In the genomic region with DNA sequence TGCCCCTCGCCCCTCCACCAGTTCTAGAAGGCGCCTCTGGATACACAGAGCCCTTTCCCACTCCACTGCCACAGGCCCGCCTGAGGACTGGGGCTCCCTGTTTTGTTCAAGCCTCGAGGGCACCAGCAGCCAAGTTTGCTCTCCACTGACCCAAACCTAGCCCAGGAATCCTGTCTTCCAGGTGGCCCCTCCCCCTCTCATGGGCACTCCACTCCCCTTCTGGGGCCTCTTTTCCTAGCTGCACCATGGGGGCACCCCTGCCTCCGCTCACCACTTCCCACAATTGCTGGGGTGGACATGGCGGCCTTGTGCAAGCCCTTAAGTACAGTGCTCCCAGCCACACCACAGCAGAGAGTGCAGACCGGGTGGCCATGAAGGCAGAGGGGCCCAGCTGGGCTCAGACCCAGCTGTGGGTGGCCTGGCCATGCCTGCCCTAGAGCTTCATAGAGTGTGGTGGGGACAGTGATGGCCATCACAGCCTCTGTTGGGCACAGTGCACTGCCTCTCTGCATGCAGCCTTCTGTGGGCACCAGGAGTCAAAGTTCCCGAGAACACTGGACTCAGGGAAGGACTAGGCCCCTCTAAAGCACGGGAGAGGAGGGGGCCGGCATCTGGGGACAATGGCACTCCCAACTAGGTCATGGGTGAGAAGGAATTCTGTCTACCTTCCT, we compare ENCODE assay signal across 10 cellular contexts. TPM values are rescaled to one million over a fixed set of nuclear protein-coding genes. Genes with fewer than 3 reads are reported as not detected.
DNase-seq lines count a peak whose midpoint lies in the region; FAIRE-seq and TF ChIP-seq lines count a peak whose summit lies in the region.
"Had no signal": no experiment of that assay in that cellular context is flagged by ENCODE, and none has a peak within 500 bp of the region (broad histone marks: within the 10 kb centered on the region; RNA-seq: fewer than 3 reads in every experiment).

No MANE protein-coding gene starts in this region.

- no peak overlapping the region for H2BK12ac ChIP-seq in H1 (ENCODE audit: low read depth, low read length)

- H3K27ac ChIP-seq in HUES64 (ENCODE audit: low read depth, low read length) (peak overlapping the region; percentile 88; the same call in 1 of the 2 replicates), H1 (ENCODE audit: low read depth, low read length) (no peak overlapping the region), muscle layer of colon (ENCODE audit: low read depth, low read length) (peak overlapping the region; percentile 96), tibial artery (peak overlapping the region; percentile 97 to 99)

- peaks cover 24% of the 10 kb centered on the region for H3K4me1 ChIP-seq in HUES64 (ENCODE audit: insufficient read depth, low read length)
- peaks cover 0 to 24% (median 19%) of the 10 kb centered on the region in 4 experiments; a peak in 6 of 7 replicates for H3K4me1 ChIP-seq in H1 (replicated peaks in 1 of 4; ENCODE audit: control insufficient read depth in 3 of 4, insufficient read depth in 4 of 4, low read length in 3 of 4)
- H3K4me1 ChIP-seq in muscle layer of colon (ENCODE audit: insufficient read depth, low read length) = peaks cover 39% of the 10 kb centered on the region
- H3K4me1 ChIP-seq in tibial artery = peaks cover 0 to 77% (median 56%) of the 10 kb centered on the region in 4 donors

- 82% methylated on average over 10 of the region's 10 CpGs for WGBS in HUES64
- WGBS in H1 (ENCODE audit: extremely low coverage in 1 of 2, insufficient coverage in 1 of 2, insufficient read length in 1 of 2, insufficient replicate concordance in 2 of 2, low coverage in 1 of 2, low lambda C conversion rate in 2 of 2, missing lambda C conversion rate in 1 of 2), 2 experiments = 87% methylated on average over 10 of the region's 10 CpGs; no CpG with 5 or more reads in 1 of the 2 experiments

- no peak overlapping the region for H4K5ac ChIP-seq in H1 (ENCODE audit: insufficient read length, low read depth, low read length)

- intact Hi-C loops in tibial artery (cut with DNase I; ENCODE audit: low total_unique reads) = loop anchor here (2.0 kb wide), 1 partner anchor 80 kb away; no protein-coding TSS in a partner anchor

- no peak overlapping the region for H2AFZ ChIP-seq in H1 (ENCODE audit: low read length)

- no peak for TF ChIP-seq RAD21 in H1 (IDR thresholded peaks at IDR 0.05 in 1 of 2, conservative IDR thresholded peaks at IDR 0.05 in 1 of 2; ENCODE audit: low read depth in 2 of 2, low read length in 2 of 2)

- H3K4me2 ChIP-seq in H1 (ENCODE audit: insufficient read depth in 1 of 2, low read depth in 2 of 2, low read length in 2 of 2) = peak overlapping the region; percentile 49 to 86

- peak overlapping the region; percentile 60; the same call in 1 of the 2 replicates for H2AK5ac ChIP-seq in H1 (ENCODE audit: low read depth, low read length)

- H4K91ac ChIP-seq in H1 (replicated peaks; ENCODE audit: insufficient read length, low read length) = no peak overlapping the region

- no peak overlapping the region for H3K4ac ChIP-seq in H1 (replicated peaks; ENCODE audit: insufficient read length, low read depth, low read length)

- peaks cover 0 to 14% of the 10 kb centered on the region in 2 experiments; a peak in 1 of 4 replicates for H3K79me2 ChIP-seq in H1 (ENCODE audit: control insufficient read depth in 1 of 2, insufficient read depth in 2 of 2, low read length in 2 of 2)

- no peak overlapping the region for H3K23ac ChIP-seq in H1 (ENCODE audit: insufficient read length)

- peak overlapping the region; percentile 88; the same call in 1 of the 2 replicates for H3K9ac ChIP-seq in HUES64 (ENCODE audit: low read depth, low read length)
- H3K9ac ChIP-seq in H1 (replicated peaks in 1 of 4; ENCODE audit: extremely low read depth in 1 of 4, low read depth in 3 of 4, low read length in 3 of 4) = no peak overlapping the region
- H3K9ac ChIP-seq in muscle layer of colon (ENCODE audit: low read length) = peak overlapping the region; percentile 94

- CTCF ChIA-PET in H1 (lab: Charles Lee; ENCODE audit: partially characterized antibody) = interaction anchor here (0.7 to 3.7 kb wide), 22 partner anchors 9 to 103 kb away, joined by 3 to 18 read pairs (median 4); partner anchors contain the start of gene TGIF2

- TF ChIP-seq CTCF in H1 (IDR thresholded peaks at IDR 0.05; ENCODE audit: control extremely low read depth in 1 of 3, insufficient read depth in 1 of 3, low read depth in 1 of 3, low read length in 3 of 3) (no peak), tibial artery (IDR thresholded peaks at IDR 0.05) (no peak)

- TF ChIP-seq EP300 in H1 (IDR thresholded peaks at IDR 0.05; ENCODE audit: borderline replicate concordance in 1 of 2, low read depth in 2 of 2, low read length in 2 of 2) = no peak

- H3K4me3 ChIP-seq in HUES64 (ENCODE audit: low read length) (peak overlapping the region; percentile 83), H1 (ENCODE audit: extremely low read depth in 1 of 4, insufficient read depth in 2 of 4, low read depth in 3 of 4, low read length in 4 of 4) (peak overlapping the region in 2 of 4 experiments; percentile 5 to 88; a peak in 4 of 8 replicates), muscle layer of colon (ENCODE audit: low read depth in 1 of 2, low read length in 2 of 2) (peak overlapping the region; percentile 80 to 96), tibial artery (peak overlapping the region; percentile 85 to 99)

- 0 out of 2 replicates have a peak overlapping the region, but pooled peaks have one; percentile 37 for H2BK15ac ChIP-seq in H1 (ENCODE audit: low read length)

- H3K36me3 ChIP-seq in HUES64 (ENCODE audit: insufficient read depth, low read length) (peaks cover 26% of the 10 kb centered on the region), H1 (ENCODE audit: control insufficient read depth in 2 of 4, insufficient read depth in 4 of 4, low read length in 3 of 4) (no peaks in the 10 kb centered on the region; a peak in 1 of 8 replicates), muscle layer of colon (ENCODE audit: insufficient read depth, low read length) (peaks cover 46% of the 10 kb centered on the region), tibial artery (peaks cover 35 to 37% (median 37%) of the 10 kb centered on the region in 3 donors)

- H3K23me2 ChIP-seq in H1 (ENCODE audit: low read depth, low read length) = peaks cover 9% of the 10 kb centered on the region; the same call in 1 of the 2 replicates

- TF ChIP-seq POLR2A in H1 (IDR thresholded peaks at IDR 0.05; ENCODE audit: control extremely low read depth in 1 of 2, low read depth in 2 of 2, low read length in 2 of 2) = no peak

- no peaks in the 10 kb centered on the region for H3K27me3 ChIP-seq in HUES64 (ENCODE audit: insufficient read depth, low read length)
- no peaks in the 10 kb centered on the region for H3K27me3 ChIP-seq in H1 (replicated peaks in 1 of 4; ENCODE audit: control insufficient read depth in 3 of 4, extremely low read depth in 1 of 4, insufficient read depth in 3 of 4, low read length in 3 of 4)
- no peaks in the 10 kb centered on the region for H3K27me3 ChIP-seq in muscle layer of colon (ENCODE audit: control insufficient read depth in 1 of 2, insufficient read depth in 2 of 2, low read length in 2 of 2)
- H3K27me3 ChIP-seq in tibial artery = no peaks in the 10 kb centered on the region

- H3K9me3 ChIP-seq in HUES64 (ENCODE audit: insufficient read depth, low read depth, low read length) = no peaks in the 10 kb centered on the region
- H3K9me3 ChIP-seq in H1 (ENCODE audit: insufficient read depth in 2 of 2, low read depth in 1 of 2, low read length in 1 of 2) = no peaks in the 10 kb centered on the region
- no peaks in the 10 kb centered on the region for H3K9me3 ChIP-seq in muscle layer of colon (ENCODE audit: low read length)
- no peaks in the 10 kb centered on the region for H3K9me3 ChIP-seq in tibial artery

- peaks cover 10% of the 10 kb centered on the region for H3K79me1 ChIP-seq in H1 (ENCODE audit: low read depth, low read length)

- no peak overlapping the region for H2BK20ac ChIP-seq in H1 (ENCODE audit: low read length)

- no peak overlapping the region for H3K14ac ChIP-seq in H1 (ENCODE audit: insufficient read length)

- peak overlapping the region; percentile 77; the same call in 1 of the 2 replicates for H2BK5ac ChIP-seq in H1 (ENCODE audit: low read depth, low read length)

- no peak overlapping the region for H2BK120ac ChIP-seq in H1 (replicated peaks; ENCODE audit: low read depth, low read length)

- FAIRE-seq in H1 (lab: Jason Lieb, UNC) = no peak

- H4K20me1 ChIP-seq in H1 (replicated peaks in 1 of 2; ENCODE audit: control insufficient read depth in 1 of 2, insufficient read depth in 2 of 2, low read length in 2 of 2) = peaks cover 4 to 10% of the 10 kb centered on the region in 2 experiments

- POLR2A ChIA-PET in H1 (lab: Charles Lee; ENCODE audit: partially characterized antibody) = interaction anchor here (0.8 to 1.3 kb wide), 6 partner anchors 8 to 42 kb away, joined by 3 to 4 read pairs (median 3); partner anchors contain the start of gene TGIF2

- peak overlapping the region; percentile 16; the same call in 1 of the 2 replicates for H4K8ac ChIP-seq in H1 (ENCODE audit: extremely low read depth, insufficient read depth, low read length)

- DNase-seq in H1 (ENCODE audit: low read depth in 1 of 2, low spot score in 2 of 2) (no peak), tibial artery (no peak), NCI-H226 (no peak), DMS 273 (lab: John Stamatoyannopoulos, UW; ENCODE audit: unreplicated experiment) (no peak), NCI-H446 (lab: John Stamatoyannopoulos, UW) (no peak)
- DNase-seq: activated CD8-positive, alpha-beta T cell treated with anti-CD3 and anti-CD28 coated beads for 36 hours; NCI-H2171 treated with DMSO at 0.1 percent for 48 hours; stimulated activated CD8-positive, alpha-beta memory T cell treated with anti-CD3 and anti-CD28 coated beads, Interleukin-4, amount 100 ng/mL, for 48 hours had no signal

- no peak overlapping the region for H3K18ac ChIP-seq in H1 (ENCODE audit: extremely low read depth, low read length)

- H3K56ac ChIP-seq in H1 (replicated peaks; ENCODE audit: insufficient read length, low read depth, low read length) = no peak overlapping the region

RNA-seq across cellular contexts. Expression of gene MYL9, which starts 1.3 kb away (rescaled TPM):
- polyA plus RNA-seq in HUES64 (2013, experiment 1 of 2) = 127 TPM
- polyA plus RNA-seq in HUES64 (2013, experiment 2 of 2) = 134 TPM
- total RNA-seq in H1 (2021; fragmentation: NEBNext Ultra II Directional; extraction: Animal tissue kit (Norgen Biotek cat#: 25700)) = 193 TPM in 2 replicates
- 26.8 and 33.6 TPM in 2 replicates for polyA plus RNA-seq in H1 (2011; rRNA removed)
- 26.1 TPM for polyA plus RNA-seq in H1 (2011; cell fraction: cytosol; rRNA removed)
- 27.8 TPM for polyA plus RNA-seq in H1 (2011; cell fraction: nucleus; rRNA removed)
- polyA plus RNA-seq in H1 (2012, experiment 1 of 2) = 116 to 146 TPM (median 142 TPM) in 4 replicates
- 93.0 TPM for polyA plus RNA-seq in H1 (2012, experiment 2 of 2)
- polyA plus RNA-seq in H1 (2013, experiment 1 of 2) = 124 TPM
- 130 TPM for polyA plus RNA-seq in H1 (2013, experiment 2 of 2)
- polyA minus RNA-seq in H1 (2011; rRNA and poly(A)+ RNA removed) = 14.4 and 18.9 TPM in 2 replicates
- 50.8 TPM for polyA minus RNA-seq in H1 (2011; cell fraction: cytosol; rRNA and poly(A)+ RNA removed)
- polyA minus RNA-seq in H1 (2011; cell fraction: nucleus; rRNA and poly(A)+ RNA removed) = 14.0 TPM
- total RNA-seq: activated CD8-positive, alpha-beta T cell treated with anti-CD3 and anti-CD28 coated beads for 36 hours had no signal

RNA-seq across cellular contexts. Expression of gene TGIF2, which starts 30.7 kb away (rescaled TPM):
- 31.5 TPM for polyA plus RNA-seq in HUES64 (2013, experiment 1 of 2)
- 35.5 TPM for polyA plus RNA-seq in HUES64 (2013, experiment 2 of 2)
- total RNA-seq in H1 (2021; fragmentation: NEBNext Ultra II Directional; extraction: Animal tissue kit (Norgen Biotek cat#: 25700)) = 76.7 and 77.7 TPM in 2 replicates
- 49.7 and 74.5 TPM in 2 replicates for polyA plus RNA-seq in H1 (2011; rRNA removed)
- polyA plus RNA-seq in H1 (2011; cell fraction: cytosol; rRNA removed) = 47.5 TPM
- polyA plus RNA-seq in H1 (2011; cell fraction: nucleus; rRNA removed) = 57.4 TPM
- polyA plus RNA-seq in H1 (2012, experiment 1 of 2) = 32.6 to 40.3 TPM (median 35.4 TPM) in 4 replicates
- polyA plus RNA-seq in H1 (2012, experiment 2 of 2) = 37.6 TPM
- polyA plus RNA-seq in H1 (2013, experiment 1 of 2) = 52.6 TPM
- 60.1 TPM for polyA plus RNA-seq in H1 (2013, experiment 2 of 2)
- 42.7 and 55.0 TPM in 2 replicates for polyA minus RNA-seq in H1 (2011; rRNA and poly(A)+ RNA removed)
- 37.8 TPM for polyA minus RNA-seq in H1 (2011; cell fraction: cytosol; rRNA and poly(A)+ RNA removed)
- polyA minus RNA-seq in H1 (2011; cell fraction: nucleus; rRNA and poly(A)+ RNA removed) = 20.0 TPM

Comparison
In these comparisons a context has a peak if more than half of its experiments do, and no peak if none do; other contexts are left out.
1. H3K9ac ChIP-seq: peak in HUES64 (single experiment) and muscle layer of colon (single experiment); none in H1 (0 of 4).